ENCODE assay signal across 10 cellular contexts in genomic region chr11:82003671-82004148, GRCh38.
DNase-seq lines count a peak whose midpoint lies in the region; ATAC-seq and TF ChIP-seq lines count a peak whose summit lies in the region.
"Had no signal": no experiment of that assay in that cellular context is flagged by ENCODE, and none has a peak within 500 bp of the region (broad histone marks: within the 10 kb centered on the region; RNA-seq: fewer than 3 reads in every experiment).

No MANE protein-coding gene starts in this region.

- TF ChIP-seq CTCF in adrenal gland (IDR thresholded peaks at IDR 0.05): no peak

- no peak overlapping the region for H3K4me3 ChIP-seq in SJSA1
- no peak overlapping the region for H3K4me3 ChIP-seq in adrenal gland
- H3K4me3 ChIP-seq: skin epidermis had no signal

- H3K9me3 ChIP-seq in SJSA1 (replicated peaks) (no peaks in the 10 kb centered on the region), adrenal gland (replicated peaks in 1 of 3) (no peaks in the 10 kb centered on the region)

- no peaks in the 10 kb centered on the region for H3K4me1 ChIP-seq in SJSA1 (replicated peaks)
- no peaks in the 10 kb centered on the region for H3K4me1 ChIP-seq in adrenal gland (replicated peaks in 1 of 2)

- peak in 2 of 3 donors; percentile 2 to 12 for DNase-seq in stimulated activated CD4-positive, alpha-beta T cell treated with anti-CD3 and anti-CD28 coated beads, Interleukin-12 subunit alpha, Interleukin-12 subunit beta, amount 100 ng/mL, for 48 hours (ENCODE audit: low read depth in 2 of 3, low spot score in 1 of 3)
- DNase-seq in stimulated activated CD4-positive, alpha-beta T cell treated with anti-CD3 and anti-CD28 coated beads, Interleukin-4, amount 100 ng/mL, for 4 hours: no peak
- DNase-seq in SJSA1 (ENCODE audit: low read depth in 1 of 2, low spot score in 2 of 2): peak; percentile 18 to 42
- peak; percentile 64 for DNase-seq in fibroblast of the conjunctiva (ENCODE audit: low read depth)
- no peak for DNase-seq in adrenal gland
- DNase-seq in C1 segment of cervical spinal cord (lab: John Stamatoyannopoulos, UW): no peak
- DNase-seq in GDM1 (lab: John Stamatoyannopoulos, UW): no peak
- DNase-seq: NCI-H1694 had no signal

- H3K27me3 ChIP-seq in SJSA1 (replicated peaks) (no peaks in the 10 kb centered on the region), adrenal gland (no peaks in the 10 kb centered on the region)

- H3K36me3 ChIP-seq in SJSA1: no peaks in the 10 kb centered on the region
- no peaks in the 10 kb centered on the region for H3K36me3 ChIP-seq in adrenal gland (replicated peaks in 1 of 2)

- 67 to 81% (median 78%) methylated on average over 7 of the region's 7 CpGs for WGBS in adrenal gland, 4 donors

- no peak for ATAC-seq in HG02840 (IDR thresholded peaks at IDR 0.05; ENCODE audit: low FRiP score, unreplicated experiment)

- no peak for TF ChIP-seq POLR2A in adrenal gland (IDR thresholded peaks at IDR 0.05)

- intact Hi-C loops in adrenal gland (cut with DNase I): no loop called here

- H3K27ac ChIP-seq in SJSA1 (no peak overlapping the region), adrenal gland (no peak overlapping the region)
- H3K27ac ChIP-seq: skin epidermis had no signal

Comparison
In these comparisons a context has a peak if more than half of its experiments do, and no peak if none do; other contexts are left out.
1. DNase-seq: peak in stimulated activated CD4-positive, alpha-beta T cell treated with anti-CD3 and anti-CD28 coated beads, Interleukin-12 subunit alpha, Interleukin-12 subunit beta, amount 100 ng/mL, for 48 hours (2 of 3), SJSA1 (2 of 2) and fibroblast of the conjunctiva (single experiment); none in stimulated activated CD4-positive, alpha-beta T cell treated with anti-CD3 and anti-CD28 coated beads, Interleukin-4, amount 100 ng/mL, for 4 hours (0 of 2), adrenal gland (0 of 7), C1 segment of cervical spinal cord (0 of 14) and GDM1 (single experiment).